ENCODE assay signal across 8 cellular contexts in genomic region chr17:5526821-5527598, GRCh38. TPM values are rescaled to one million over a fixed set of nuclear protein-coding genes. Genes with fewer than 3 reads are reported as not detected.
A peak's percentile ranks its signal among the peaks of the same experiment; 100 is the strongest.
DNase-seq lines count a peak whose midpoint lies in the region; ATAC-seq and TF ChIP-seq lines count a peak whose summit lies in the region.

No MANE protein-coding gene starts in this region.

- H3K36me3 Mint-ChIP-seq in activated CD8-positive, alpha-beta memory T cell treated with anti-CD3 and anti-CD28 coated beads, Interleukin-2, amount 10 ng/mL, durations not matched to agents 7 days and 5 days, result peaks cover 23% of the 10 kb centered on the region

- no peak for TF ChIP-seq CTCF in fibroblast of pulmonary artery (IDR thresholded peaks at IDR 0.05; ENCODE audit: low read length, missing control alignments)

- peak overlapping the region; percentile 70 for H3K27ac ChIP-seq in temporal lobe (ENCODE audit: low read depth, low read length)

- H3K4me1 Mint-ChIP-seq in activated CD8-positive, alpha-beta memory T cell treated with anti-CD3 and anti-CD28 coated beads, Interleukin-2, amount 10 ng/mL, durations not matched to agents 7 days and 5 days, result peaks cover 18% of the 10 kb centered on the region

- DNase-seq in EL, result peak; percentile 99
- peak; percentile 0 for DNase-seq in NCI-H187 treated with DMSO at 0.1 percent for 48 hours (lab: John Stamatoyannopoulos, UW)
- peak; percentile 75 for DNase-seq in activated CD8-positive, alpha-beta memory T cell treated with anti-CD3 and anti-CD28 coated beads, Interleukin-2, amount 10 ng/mL, durations not matched to agents 7 days and 5 days
- DNase-seq in fibroblast of pulmonary artery (ENCODE audit: low read depth), result peak; percentile 96
- DNase-seq in nucleus accumbens (lab: John Stamatoyannopoulos, UW), result peak in 52 of 56 donors; percentile 3 to 92 (median 60)

- H3K27me3 Mint-ChIP-seq in activated CD8-positive, alpha-beta memory T cell treated with anti-CD3 and anti-CD28 coated beads, Interleukin-2, amount 10 ng/mL, durations not matched to agents 7 days and 5 days, result no peaks in the 10 kb centered on the region

- CTCF ChIA-PET in activated CD8-positive, alpha-beta memory T cell treated with anti-CD3 and anti-CD28 coated beads, Interleukin-2, amount 10 ng/mL, durations not matched to agents 7 days and 5 days (lab: Charles Lee), result interaction anchor here (1.1 kb wide), 2 partner anchors 11 to 26 kb away, joined by 3 to 4 read pairs; a partner anchor contains a TSS

- peak; percentile 90 for ATAC-seq in activated CD8-positive, alpha-beta memory T cell treated with anti-CD3 and anti-CD28 coated beads, Interleukin-2, amount 10 ng/mL, durations not matched to agents 7 days and 5 days
- ATAC-seq in HG03196 (IDR thresholded peaks at IDR 0.05; ENCODE audit: unreplicated experiment), result no peak
- ATAC-seq in HG03378 (IDR thresholded peaks at IDR 0.05; ENCODE audit: unreplicated experiment), result no peak

- H3K9me3 Mint-ChIP-seq in activated CD8-positive, alpha-beta memory T cell treated with anti-CD3 and anti-CD28 coated beads, Interleukin-2, amount 10 ng/mL, durations not matched to agents 7 days and 5 days (ENCODE audit: low read depth), result no peaks in the 10 kb centered on the region

- H3K4me3 Mint-ChIP-seq in activated CD8-positive, alpha-beta memory T cell treated with anti-CD3 and anti-CD28 coated beads, Interleukin-2, amount 10 ng/mL, durations not matched to agents 7 days and 5 days, result no peak overlapping the region

- H3K4me3 ChIP-seq in fibroblast of pulmonary artery (replicated peaks; ENCODE audit: low read depth, low read length), result no peak overlapping the region

- H3K27ac Mint-ChIP-seq in activated CD8-positive, alpha-beta memory T cell treated with anti-CD3 and anti-CD28 coated beads, Interleukin-2, amount 10 ng/mL, durations not matched to agents 7 days and 5 days, result peak overlapping the region; percentile 69

RNA-seq across cellular contexts. Expression of gene MIS12, which starts 40.6 kb away (rescaled TPM):
- total RNA-seq in activated CD8-positive, alpha-beta memory T cell treated with anti-CD3 and anti-CD28 coated beads, Interleukin-2, amount 10 ng/mL, durations not matched to agents 7 days and 5 days, result 10 to 100 TPM; 30.8 to 36.4 TPM
- 11.6 TPM for total RNA-seq in temporal lobe

RNA-seq across cellular contexts. Expression of gene DERL2, which starts 41.0 kb away (rescaled TPM):
- 10 to 100 TPM; 52.5 to 79.0 TPM for total RNA-seq in activated CD8-positive, alpha-beta memory T cell treated with anti-CD3 and anti-CD28 coated beads, Interleukin-2, amount 10 ng/mL, durations not matched to agents 7 days and 5 days
- total RNA-seq in temporal lobe, result 28.8 TPM

RNA-seq across cellular contexts. Expression of gene NLRP1, which starts 57.3 kb away (rescaled TPM):
- total RNA-seq in activated CD8-positive, alpha-beta memory T cell treated with anti-CD3 and anti-CD28 coated beads, Interleukin-2, amount 10 ng/mL, durations not matched to agents 7 days and 5 days, result 10 to 100 TPM; 39.1 to 66.6 TPM
- 114 TPM for total RNA-seq in temporal lobe

RNA-seq across cellular contexts. Expression of gene DHX33, which starts 58.2 kb away (rescaled TPM):
- total RNA-seq in activated CD8-positive, alpha-beta memory T cell treated with anti-CD3 and anti-CD28 coated beads, Interleukin-2, amount 10 ng/mL, durations not matched to agents 7 days and 5 days, result 10 to 100 TPM; 21.9 to 29.4 TPM
- 12.3 TPM for total RNA-seq in temporal lobe

Comparison
In these comparisons a context has a peak if more than half of its experiments do, and no peak if none do; other contexts are left out.
1. DNase-seq: peak in every context shown above with its lines; median percentile 99 in EL; 96 in fibroblast of pulmonary artery; 75 in activated CD8-positive, alpha-beta memory T cell treated with anti-CD3 and anti-CD28 coated beads, Interleukin-2, amount 10 ng/mL, durations not matched to agents 7 days and 5 days; 60 in nucleus accumbens; 0 in NCI-H187 treated with DMSO at 0.1 percent for 48 hours.